Comparison of ENCODE assay signal across 1 cellular context in the genomic region with DNA sequence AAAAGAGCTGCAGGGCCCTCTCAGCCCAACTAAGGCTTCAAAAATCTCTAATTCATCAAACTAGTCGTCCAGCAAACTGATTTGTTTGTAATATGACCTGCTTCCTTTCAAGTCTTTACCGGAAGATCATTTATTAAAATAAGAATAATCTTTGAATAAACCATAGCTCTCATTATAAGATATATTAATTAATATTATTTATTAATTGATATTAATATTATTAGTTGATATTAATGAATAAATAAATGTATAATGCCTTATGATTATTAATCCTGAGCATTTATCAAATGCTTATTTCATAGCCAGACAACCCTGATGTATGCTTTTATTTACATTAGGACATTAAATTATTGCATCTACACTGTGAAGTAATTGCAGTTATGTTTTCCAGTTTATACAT.
TF ChIP-seq lines count a peak whose summit lies in the region.

No MANE protein-coding gene starts in this region.

TF ChIP-seq in GM23338, 12 proteins besides CTCF, POLR2A, EP300 and RAD21 (continued from another document):
- TF ChIP-seq REST (IDR thresholded peaks at IDR 0.05; ENCODE audit: unreplicated experiment) (no peak), ZNF114 (CRISPR knock-in tag; IDR thresholded peaks at IDR 0.05) (no peak), STAT1 (IDR thresholded peaks at IDR 0.05; ENCODE audit: unreplicated experiment) (no peak), EZH2 (IDR thresholded peaks at IDR 0.05; ENCODE audit: low read depth, unreplicated experiment) (no peak), NANOG (IDR thresholded peaks at IDR 0.05; ENCODE audit: borderline replicate concordance) (no peak), CREB1 (CRISPR knock-in tag; IDR thresholded peaks at IDR 0.05; ENCODE audit: low read depth) (no peak), POLR2AphosphoS5 (IDR thresholded peaks at IDR 0.05; ENCODE audit: low read depth) (no peak), JUNB (IDR thresholded peaks at IDR 0.05; ENCODE audit: unreplicated experiment) (no peak), EZH2phosphoT487 (IDR thresholded peaks at IDR 0.05; ENCODE audit: unreplicated experiment) (no peak), ZNF331 (CRISPR knock-in tag; IDR thresholded peaks at IDR 0.05; ENCODE audit: low read depth) (no peak)
- TF ChIP-seq, protein P1, sequence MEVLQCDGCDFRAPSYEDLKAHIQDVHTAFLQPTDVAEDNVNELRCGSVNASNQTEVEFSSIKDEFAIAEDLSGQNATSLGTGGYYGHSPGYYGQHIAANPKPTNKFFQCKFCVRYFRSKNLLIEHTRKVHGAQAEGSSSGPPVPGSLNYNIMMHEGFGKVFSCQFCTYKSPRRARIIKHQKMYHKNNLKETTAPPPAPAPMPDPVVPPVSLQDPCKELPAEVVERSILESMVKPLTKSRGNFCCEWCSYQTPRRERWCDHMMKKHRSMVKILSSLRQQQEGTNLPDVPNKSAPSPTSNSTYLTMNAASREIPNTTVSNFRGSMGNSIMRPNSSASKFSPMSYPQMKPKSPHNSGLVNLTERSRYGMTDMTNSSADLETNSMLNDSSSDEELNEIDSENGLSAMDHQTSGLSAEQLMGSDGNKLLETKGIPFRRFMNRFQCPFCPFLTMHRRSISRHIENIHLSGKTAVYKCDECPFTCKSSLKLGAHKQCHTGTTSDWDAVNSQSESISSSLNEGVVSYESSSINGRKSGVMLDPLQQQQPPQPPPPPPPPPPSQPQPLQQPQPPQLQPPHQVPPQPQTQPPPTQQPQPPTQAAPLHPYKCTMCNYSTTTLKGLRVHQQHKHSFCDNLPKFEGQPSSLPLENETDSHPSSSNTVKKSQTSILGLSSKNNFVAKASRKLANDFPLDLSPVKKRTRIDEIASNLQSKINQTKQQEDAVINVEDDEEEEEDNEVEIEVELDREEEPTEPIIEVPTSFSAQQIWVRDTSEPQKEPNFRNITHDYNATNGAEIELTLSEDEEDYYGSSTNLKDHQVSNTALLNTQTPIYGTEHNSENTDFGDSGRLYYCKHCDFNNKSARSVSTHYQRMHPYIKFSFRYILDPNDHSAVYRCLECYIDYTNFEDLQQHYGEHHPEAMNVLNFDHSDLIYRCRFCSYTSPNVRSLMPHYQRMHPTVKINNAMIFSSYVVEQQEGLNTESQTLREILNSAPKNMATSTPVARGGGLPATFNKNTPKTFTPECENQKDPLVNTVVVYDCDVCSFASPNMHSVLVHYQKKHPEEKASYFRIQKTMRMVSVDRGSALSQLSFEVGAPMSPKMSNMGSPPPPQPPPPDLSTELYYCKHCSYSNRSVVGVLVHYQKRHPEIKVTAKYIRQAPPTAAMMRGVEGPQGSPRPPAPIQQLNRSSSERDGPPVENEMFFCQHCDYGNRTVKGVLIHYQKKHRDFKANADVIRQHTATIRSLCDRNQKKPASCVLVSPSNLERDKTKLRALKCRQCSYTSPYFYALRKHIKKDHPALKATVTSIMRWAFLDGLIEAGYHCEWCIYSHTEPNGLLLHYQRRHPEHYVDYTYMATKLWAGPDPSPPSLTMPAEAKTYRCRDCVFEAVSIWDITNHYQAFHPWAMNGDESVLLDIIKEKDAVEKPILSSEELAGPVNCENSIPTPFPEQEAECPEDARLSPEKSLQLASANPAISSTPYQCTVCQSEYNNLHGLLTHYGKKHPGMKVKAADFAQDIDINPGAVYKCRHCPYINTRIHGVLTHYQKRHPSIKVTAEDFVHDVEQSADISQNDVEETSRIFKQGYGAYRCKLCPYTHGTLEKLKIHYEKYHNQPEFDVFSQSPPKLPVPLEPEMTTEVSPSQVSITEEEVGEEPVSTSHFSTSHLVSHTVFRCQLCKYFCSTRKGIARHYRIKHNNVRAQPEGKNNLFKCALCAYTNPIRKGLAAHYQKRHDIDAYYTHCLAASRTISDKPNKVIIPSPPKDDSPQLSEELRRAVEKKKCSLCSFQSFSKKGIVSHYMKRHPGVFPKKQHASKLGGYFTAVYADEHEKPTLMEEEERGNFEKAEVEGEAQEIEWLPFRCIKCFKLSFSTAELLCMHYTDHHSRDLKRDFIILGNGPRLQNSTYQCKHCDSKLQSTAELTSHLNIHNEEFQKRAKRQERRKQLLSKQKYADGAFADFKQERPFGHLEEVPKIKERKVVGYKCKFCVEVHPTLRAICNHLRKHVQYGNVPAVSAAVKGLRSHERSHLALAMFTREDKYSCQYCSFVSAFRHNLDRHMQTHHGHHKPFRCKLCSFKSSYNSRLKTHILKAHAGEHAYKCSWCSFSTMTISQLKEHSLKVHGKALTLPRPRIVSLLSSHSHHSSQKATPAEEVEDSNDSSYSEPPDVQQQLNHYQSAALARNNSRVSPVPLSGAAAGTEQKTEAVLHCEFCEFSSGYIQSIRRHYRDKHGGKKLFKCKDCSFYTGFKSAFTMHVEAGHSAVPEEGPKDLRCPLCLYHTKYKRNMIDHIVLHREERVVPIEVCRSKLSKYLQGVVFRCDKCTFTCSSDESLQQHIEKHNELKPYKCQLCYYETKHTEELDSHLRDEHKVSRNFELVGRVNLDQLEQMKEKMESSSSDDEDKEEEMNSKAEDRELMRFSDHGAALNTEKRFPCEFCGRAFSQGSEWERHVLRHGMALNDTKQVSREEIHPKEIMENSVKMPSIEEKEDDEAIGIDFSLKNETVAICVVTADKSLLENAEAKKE (CRISPR knock-in tag; IDR thresholded peaks at IDR 0.05), result no peak
